In genomic region chr18:62457830-62458229, GRCh38 we compare ENCODE assay signal across 18 cellular contexts.
"Had no signal": no experiment of that assay in that cellular context is flagged by ENCODE, and none has a peak within 500 bp of the region (broad histone marks: within the 10 kb centered on the region; RNA-seq: fewer than 3 reads in every experiment).

No MANE protein-coding gene starts in this region.

- H3K4me1 ChIP-seq: gastroesophageal sphincter had no signal

- H3K27me3 ChIP-seq: adrenal gland, gastroesophageal sphincter had no signal

- H3K4me3 ChIP-seq: adrenal gland, gastroesophageal sphincter, left ventricle myocardium inferior, smooth muscle cell had no signal

- H3K36me3 Mint-ChIP-seq: activated naive CD4-positive, alpha-beta T cell treated with anti-CD3 and anti-CD28 coated beads, Interleukin-2, amount 50 U/mL, for 24 hours; memory B cell; natural killer cell; type B pancreatic cell had no signal

- H3K27ac Mint-ChIP-seq: activated naive CD4-positive, alpha-beta T cell treated with anti-CD3 and anti-CD28 coated beads, Interleukin-2, amount 50 U/mL, for 24 hours; activated T-helper 17 cell treated with anti-CD3 and anti-CD28 coated beads, Interleukin-2, amount 50 U/mL, for 72 hours; memory B cell; natural killer cell; T-helper 2 cell treated with Interferon-gamma antibody and Interleukin-4, amounts not matched to agents 5 μg/mL and 100 μg/mL, for 36 hours; type B pancreatic cell had no signal

- H3K4me3 Mint-ChIP-seq: activated naive CD4-positive, alpha-beta T cell treated with anti-CD3 and anti-CD28 coated beads, Interleukin-2, amount 50 U/mL, for 24 hours; activated T-helper 17 cell treated with anti-CD3 and anti-CD28 coated beads, Interleukin-2, amount 50 U/mL, for 72 hours; memory B cell; natural killer cell; T-helper 2 cell treated with Interferon-gamma antibody and Interleukin-4, amounts not matched to agents 5 μg/mL and 100 μg/mL, for 36 hours; type B pancreatic cell had no signal

- DNase-seq: activated CD4-positive, alpha-beta T cell treated with anti-CD3 and anti-CD28 coated beads, Interleukin-2, amount 50 U/mL, for 4 hours; adrenal gland; kidney; left ventricle myocardium inferior; natural killer cell; occipital lobe; right cardiac atrium; stimulated activated CD4-positive, alpha-beta T cell treated with anti-CD3 and anti-CD28 coated beads, Interleukin-4, amount 100 ng/mL, for 4 hours; stimulated activated CD8-positive, alpha-beta memory T cell treated with anti-CD3 and anti-CD28 coated beads, Interleukin-4, amount 100 ng/mL, for 48 hours; stimulated activated naive CD4-positive, alpha-beta T cell treated with Interleukin-2 at 50 U/mL for 16 hours had no signal

- H3K9me3 ChIP-seq: adrenal gland, gastroesophageal sphincter, left ventricle myocardium inferior had no signal

- H3K4me2 ChIP-seq: smooth muscle cell had no signal

- H3K36me3 ChIP-seq: adrenal gland, gastroesophageal sphincter, left ventricle myocardium inferior had no signal

- FAIRE-seq: kidney had no signal

- H3K27ac ChIP-seq: adrenal gland, gastroesophageal sphincter had no signal

- H3K4me1 Mint-ChIP-seq: activated naive CD4-positive, alpha-beta T cell treated with anti-CD3 and anti-CD28 coated beads, Interleukin-2, amount 50 U/mL, for 24 hours; activated T-helper 17 cell treated with anti-CD3 and anti-CD28 coated beads, Interleukin-2, amount 50 U/mL, for 72 hours; natural killer cell had no signal

- H3K9me3 Mint-ChIP-seq: activated naive CD4-positive, alpha-beta T cell treated with anti-CD3 and anti-CD28 coated beads, Interleukin-2, amount 50 U/mL, for 24 hours; activated T-helper 17 cell treated with anti-CD3 and anti-CD28 coated beads, Interleukin-2, amount 50 U/mL, for 72 hours; memory B cell; natural killer cell; T-helper 2 cell treated with Interferon-gamma antibody and Interleukin-4, amounts not matched to agents 5 μg/mL and 100 μg/mL, for 36 hours; type B pancreatic cell had no signal

- H3K27me3 Mint-ChIP-seq: type B pancreatic cell had no signal

- ATAC-seq: activated CD4-positive, CD25-positive, alpha-beta regulatory T cell treated with anti-CD3 and anti-CD28 coated beads, Interleukin-2, amount 50 U/mL, for 24 hours; activated T-helper 17 cell treated with anti-CD3 and anti-CD28 coated beads, Interleukin-2, amount 50 U/mL, for 72 hours; gastroesophageal sphincter; natural killer cell; right cardiac atrium had no signal
